ENCODE assay signal across 17 cellular contexts in genomic region chr11:19846654-19847330, GRCh38.
DNase-seq lines count a peak whose midpoint lies in the region; TF ChIP-seq lines count a peak whose summit lies in the region.
"Had no signal": no experiment of that assay in that cellular context is flagged by ENCODE, and none has a peak within 500 bp of the region (broad histone marks: within the 10 kb centered on the region; RNA-seq: fewer than 3 reads in every experiment).

No MANE protein-coding gene starts in this region.

- POLR2A ChIA-PET in CD4-positive, alpha-beta memory T cell (lab: Charles Lee; ENCODE audit: partially characterized antibody), result no interaction called here

- peak; percentile 17 for DNase-seq in NCI-H1105 treated with DMSO at 0.1 percent for 48 hours (lab: John Stamatoyannopoulos, UW)
- peak; percentile 61 for DNase-seq in astrocyte of the hippocampus (ENCODE audit: low read depth, low spot score)
- DNase-seq in fibroblast of villous mesenchyme (ENCODE audit: low read depth), result peak; percentile 34
- no peak for DNase-seq in osteocyte (ENCODE audit: extremely low spot score, unreplicated experiment)
- no peak for DNase-seq in CD4-positive, alpha-beta memory T cell
- DNase-seq in sigmoid colon, result no peak
- no peak for DNase-seq in stimulated activated CD4-positive, alpha-beta T cell treated with anti-CD3 and anti-CD28 coated beads, Interleukin-2, amount 100 ng/mL, for 48 hours
- DNase-seq: activated CD4-positive, alpha-beta T cell treated with anti-CD3 and anti-CD28 coated beads for 48 hours; activated T-cell treated with anti-CD3 and anti-CD28 coated beads, Interleukin-2, amount 50 U/mL, for 72 hours; esophagus squamous epithelium; mesendoderm; MG63; NCI-H2081 treated with DMSO at 0.1 percent for 48 hours; SJCRH30; small intestine; T1000 had no signal

- no peak overlapping the region for H3K27ac ChIP-seq in CD4-positive, alpha-beta memory T cell (ENCODE audit: low read depth, low read length)
- peak overlapping the region in 1 of 4 donors; percentile 34 for H3K27ac ChIP-seq in sigmoid colon
- H3K27ac ChIP-seq: SJCRH30 had no signal

- no peak for TF ChIP-seq CTCF in fibroblast of villous mesenchyme (IDR thresholded peaks at IDR 0.05; ENCODE audit: insufficient read depth, low read depth, low read length)
- no peak for TF ChIP-seq CTCF in osteocyte (IDR thresholded peaks at IDR 0.05)
- no peak for TF ChIP-seq CTCF in sigmoid colon (IDR thresholded peaks at IDR 0.05)

- TF ChIP-seq POLR2A in sigmoid colon (IDR thresholded peaks at IDR 0.05), result no peak

- WGBS in sigmoid colon, 2 donors, result 89 to 92% methylated on average over 6 of the region's 6 CpGs

- CTCF ChIA-PET in CD4-positive, alpha-beta memory T cell (lab: Charles Lee; ENCODE audit: partially characterized antibody), result no interaction called here

- no peak overlapping the region for H3K4me3 Mint-ChIP-seq in osteocyte (ENCODE audit: unreplicated experiment)
- no peak overlapping the region for H3K4me3 Mint-ChIP-seq in CD4-positive, alpha-beta memory T cell
- H3K4me3 Mint-ChIP-seq: activated T-cell treated with anti-CD3 and anti-CD28 coated beads, Interleukin-2, amount 50 U/mL, for 72 hours; stimulated activated naive CD8-positive, alpha-beta T cell treated with anti-CD3 and anti-CD28 coated beads, Interleukin-15, Interleukin-2, amounts not matched to agents 100 ng/mL and 50 ng/mL, for 24 hours had no signal

- no peaks in the 10 kb centered on the region for H3K9me3 ChIP-seq in CD4-positive, alpha-beta memory T cell (ENCODE audit: control insufficient read depth in 1 of 2, low read length in 2 of 2)
- no peaks in the 10 kb centered on the region for H3K9me3 ChIP-seq in sigmoid colon
- H3K9me3 ChIP-seq: esophagus squamous epithelium, MG63 had no signal

- peaks cover 26% of the 10 kb centered on the region for H3K4me1 Mint-ChIP-seq in osteocyte (ENCODE audit: unreplicated experiment)
- peaks cover 0 to 2% (median 0%) of the 10 kb centered on the region in 4 donors for H3K4me1 Mint-ChIP-seq in CD4-positive, alpha-beta memory T cell

- H3K9me3 Mint-ChIP-seq in osteocyte (ENCODE audit: unreplicated experiment), result peaks cover 3% of the 10 kb centered on the region
- peaks cover 0 to 2% (median 0%) of the 10 kb centered on the region in 8 donors for H3K9me3 Mint-ChIP-seq in CD4-positive, alpha-beta memory T cell

- H3K27ac Mint-ChIP-seq in osteocyte (ENCODE audit: unreplicated experiment), result peak overlapping the region; percentile 69
- H3K27ac Mint-ChIP-seq in CD4-positive, alpha-beta memory T cell, result no peak overlapping the region
- H3K27ac Mint-ChIP-seq: activated T-cell treated with anti-CD3 and anti-CD28 coated beads, Interleukin-2, amount 50 U/mL, for 72 hours; stimulated activated naive CD8-positive, alpha-beta T cell treated with anti-CD3 and anti-CD28 coated beads, Interleukin-15, Interleukin-2, amounts not matched to agents 100 ng/mL and 50 ng/mL, for 24 hours had no signal

- peaks cover 6% of the 10 kb centered on the region for H3K36me3 Mint-ChIP-seq in osteocyte (ENCODE audit: unreplicated experiment)
- H3K36me3 Mint-ChIP-seq in CD4-positive, alpha-beta memory T cell, result no peaks in the 10 kb centered on the region

- no peaks in the 10 kb centered on the region for H3K27me3 ChIP-seq in CD4-positive, alpha-beta memory T cell (ENCODE audit: insufficient read depth, low read length)
- no peaks in the 10 kb centered on the region for H3K27me3 ChIP-seq in sigmoid colon
- H3K27me3 ChIP-seq: esophagus squamous epithelium, MG63, SJCRH30 had no signal

- H3K27me3 Mint-ChIP-seq in osteocyte (ENCODE audit: unreplicated experiment), result no peaks in the 10 kb centered on the region
- H3K27me3 Mint-ChIP-seq in CD4-positive, alpha-beta memory T cell, result no peaks in the 10 kb centered on the region

- H3K4me1 ChIP-seq in CD4-positive, alpha-beta memory T cell (ENCODE audit: insufficient read depth, low read length), result no peaks in the 10 kb centered on the region
- H3K4me1 ChIP-seq in sigmoid colon, result peaks cover 0 to 40% (median 34%) of the 10 kb centered on the region in 4 donors

- H3K36me3 ChIP-seq in CD4-positive, alpha-beta memory T cell (ENCODE audit: insufficient read depth, low read length), result no peaks in the 10 kb centered on the region
- H3K36me3 ChIP-seq in sigmoid colon, result peaks cover 0 to 20% (median 2%) of the 10 kb centered on the region in 4 donors

- no peak for TF ChIP-seq EP300 in sigmoid colon (IDR thresholded peaks at IDR 0.05)

- no peak overlapping the region for H3K4me3 ChIP-seq in fibroblast of villous mesenchyme (ENCODE audit: low read depth, low read length)
- H3K4me3 ChIP-seq in CD4-positive, alpha-beta memory T cell (ENCODE audit: low read length in 2 of 2), result no peak overlapping the region
- H3K4me3 ChIP-seq in sigmoid colon, result no peak overlapping the region
- H3K4me3 ChIP-seq: esophagus squamous epithelium, MG63, SJCRH30 had no signal

- intact Hi-C loops in CD4-positive, alpha-beta memory T cell (cut with micrococcal nuclease), result no loop called here
- intact Hi-C loops in sigmoid colon (cut with DNase I), result no loop called here

Comparison
In these comparisons a context has a peak if more than half of its experiments do, and no peak if none do; other contexts are left out.
1. DNase-seq: peak in NCI-H1105 treated with DMSO at 0.1 percent for 48 hours (single experiment), astrocyte of the hippocampus (single experiment) and fibroblast of villous mesenchyme (single experiment); none in osteocyte (single experiment), CD4-positive, alpha-beta memory T cell (0 of 5), sigmoid colon (single experiment) and stimulated activated CD4-positive, alpha-beta T cell treated with anti-CD3 and anti-CD28 coated beads, Interleukin-2, amount 100 ng/mL, for 48 hours (0 of 2).